11 cellular contexts compared by ENCODE assay signal in the genomic region with DNA sequence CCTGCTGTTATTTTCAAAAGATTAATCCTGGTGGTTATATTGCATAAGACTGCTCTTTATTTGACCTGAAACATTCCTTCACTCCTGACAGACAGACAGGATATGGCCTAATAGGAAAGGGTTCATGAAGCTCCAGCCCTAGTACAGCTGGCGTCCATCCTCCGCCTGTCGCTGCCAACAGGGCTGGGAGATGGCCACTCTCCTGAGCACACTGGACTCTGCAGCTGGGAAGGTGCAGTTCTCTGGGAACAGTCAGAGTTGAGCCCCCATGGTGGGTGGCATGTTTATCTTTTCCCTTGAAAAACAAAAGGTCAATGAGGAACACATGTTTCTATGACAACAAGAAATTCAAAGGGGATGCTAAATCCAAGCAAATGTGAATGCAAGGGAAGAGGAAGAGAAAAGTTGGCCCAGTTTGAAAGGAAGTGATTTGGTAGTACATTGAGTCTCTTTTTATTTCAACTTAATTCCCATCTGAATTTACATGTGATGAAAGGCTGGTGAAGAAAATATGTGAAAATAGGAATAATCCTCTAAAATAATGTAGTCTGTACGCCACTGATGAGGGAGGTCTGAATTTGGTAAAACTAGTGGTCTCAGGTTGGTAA.
DNase-seq lines count a peak whose midpoint lies in the region; ATAC-seq and TF ChIP-seq lines count a peak whose summit lies in the region.
"Had no signal": no experiment of that assay in that cellular context is flagged by ENCODE, and none has a peak within 500 bp of the region (broad histone marks: within the 10 kb centered on the region; RNA-seq: fewer than 3 reads in every experiment).

No MANE protein-coding gene starts in this region.

- H3K4me3 ChIP-seq in MG63 = no peak overlapping the region
- H3K4me3 ChIP-seq in esophagus muscularis mucosa = no peak overlapping the region
- H3K4me3 ChIP-seq in smooth muscle cell = no peak overlapping the region
- H3K4me3 ChIP-seq in WERI-Rb-1 (ENCODE audit: low read depth, low read length) = no peak overlapping the region
- H3K4me3 ChIP-seq: BLaER1 treated with 17β-estradiol and CSF1 and Interleukin-3, amounts not matched to agents 10 nM and 100 nM had no signal

- H3K9ac ChIP-seq in smooth muscle cell (ENCODE audit: low read depth) = no peak overlapping the region
- H3K9ac ChIP-seq: BLaER1 treated with 17β-estradiol and CSF1 and Interleukin-3, amounts not matched to agents 10 nM and 100 nM had no signal

- no peaks in the 10 kb centered on the region for H4K20me1 ChIP-seq in smooth muscle cell (ENCODE audit: low read depth)
- H4K20me1 ChIP-seq: BLaER1 treated with 17β-estradiol and CSF1 and Interleukin-3, amounts not matched to agents 10 nM and 100 nM had no signal

- 81% methylated on average over 4 of the region's 4 CpGs for WGBS in esophagus muscularis mucosa
- 97% methylated on average over 4 of the region's 4 CpGs for WGBS in smooth muscle cell (ENCODE audit: low lambda C conversion rate)

- H3K27me3 ChIP-seq in MG63 = no peaks in the 10 kb centered on the region
- H3K27me3 ChIP-seq in esophagus muscularis mucosa = no peaks in the 10 kb centered on the region
- no peaks in the 10 kb centered on the region for H3K27me3 ChIP-seq in smooth muscle cell (ENCODE audit: low read depth)
- H3K27me3 ChIP-seq in WERI-Rb-1 (ENCODE audit: insufficient read depth, low read depth, severe bottlenecking) = no peaks in the 10 kb centered on the region
- H3K27me3 ChIP-seq: BLaER1 treated with 17β-estradiol and CSF1 and Interleukin-3, amounts not matched to agents 10 nM and 100 nM had no signal

- H3K4me1 ChIP-seq in esophagus muscularis mucosa = peaks cover 0 to 66% (median 54%) of the 10 kb centered on the region in 4 donors
- peaks cover 32% of the 10 kb centered on the region for H3K4me1 ChIP-seq in smooth muscle cell (ENCODE audit: low read depth)
- H3K4me1 ChIP-seq: BLaER1 treated with 17β-estradiol and CSF1 and Interleukin-3, amounts not matched to agents 10 nM and 100 nM had no signal

- H3K79me2 ChIP-seq in smooth muscle cell (ENCODE audit: low read depth) = no peaks in the 10 kb centered on the region

- no peak for ATAC-seq in HG03139 (IDR thresholded peaks at IDR 0.05; ENCODE audit: unreplicated experiment)

- TF ChIP-seq CTCF in esophagus muscularis mucosa (IDR thresholded peaks at IDR 0.05) = no peak
- TF ChIP-seq CTCF in smooth muscle cell (IDR thresholded peaks at IDR 0.05; ENCODE audit: borderline replicate concordance, insufficient read depth, poor library complexity, severe bottlenecking) = no peak
- TF ChIP-seq CTCF in WERI-Rb-1 (IDR thresholded peaks at IDR 0.05; ENCODE audit: low read depth, low read length) = no peak

- peak overlapping the region; percentile 64 to 75 (median 68) for H3K27ac ChIP-seq in esophagus muscularis mucosa (replicated peaks in 1 of 4)
- peak overlapping the region; percentile 82 for H3K27ac ChIP-seq in smooth muscle cell (ENCODE audit: low read depth)
- no peak overlapping the region for H3K27ac ChIP-seq in WERI-Rb-1
- H3K27ac ChIP-seq: BLaER1 treated with 17β-estradiol and CSF1 and Interleukin-3, amounts not matched to agents 10 nM and 100 nM had no signal

- no peak for TF ChIP-seq POLR2A in esophagus muscularis mucosa (IDR thresholded peaks at IDR 0.05; ENCODE audit: low read depth)

- H3K9me3 ChIP-seq in MG63 (no peaks in the 10 kb centered on the region), esophagus muscularis mucosa (no peaks in the 10 kb centered on the region), smooth muscle cell (replicated peaks; ENCODE audit: low read depth) (no peaks in the 10 kb centered on the region), WERI-Rb-1 (ENCODE audit: severe bottlenecking) (no peaks in the 10 kb centered on the region)
- H3K9me3 ChIP-seq: BLaER1 treated with 17β-estradiol and CSF1 and Interleukin-3, amounts not matched to agents 10 nM and 100 nM had no signal

- H3F3A ChIP-seq in smooth muscle cell (ENCODE audit: low read depth) = peaks cover 21% of the 10 kb centered on the region

- intact Hi-C loops in esophagus muscularis mucosa (cut with DNase I) = no loop called here

- H3K4me2 ChIP-seq in smooth muscle cell = no peak overlapping the region
- H3K4me2 ChIP-seq: BLaER1 treated with 17β-estradiol and CSF1 and Interleukin-3, amounts not matched to agents 10 nM and 100 nM had no signal

- H3K36me3 ChIP-seq in MG63 (no peaks in the 10 kb centered on the region), esophagus muscularis mucosa (no peaks in the 10 kb centered on the region), smooth muscle cell (ENCODE audit: low read depth) (no peaks in the 10 kb centered on the region), WERI-Rb-1 (no peaks in the 10 kb centered on the region)
- H3K36me3 ChIP-seq: BLaER1 treated with 17β-estradiol and CSF1 and Interleukin-3, amounts not matched to agents 10 nM and 100 nM had no signal

- DNase-seq in MG63 = peak; percentile 4
- DNase-seq in esophagus muscularis mucosa (ENCODE audit: extremely low spot score) = peak; percentile 94
- DNase-seq in iris pigment epithelial cell (ENCODE audit: low read depth) = peak; percentile 62
- DNase-seq in smooth muscle cell (lab: John Stamatoyannopoulos, UW; ENCODE audit: unreplicated experiment) = no peak
- no peak for DNase-seq in NCI-H510A (lab: John Stamatoyannopoulos, UW)
- DNase-seq in activated CD8-positive, alpha-beta memory T cell treated with anti-CD3 and anti-CD28 coated beads, Interleukin-2, amount 50 U/mL, for 4 hours = no peak
- DNase-seq in WERI-Rb-1 = no peak
- DNase-seq: NCI-H524 treated with DMSO at 0.1 percent for 48 hours; stimulated activated naive CD4-positive, alpha-beta T cell treated with Interleukin-2 at 50 U/mL for 16 hours had no signal

- TF ChIP-seq EP300 in esophagus muscularis mucosa (IDR thresholded peaks at IDR 0.05) = no peak

- peak overlapping the region; percentile 29 for H2AFZ ChIP-seq in smooth muscle cell (ENCODE audit: low read depth)

Comparison
In these comparisons a context has a peak if more than half of its experiments do, and no peak if none do; other contexts are left out.
1. DNase-seq: peak in MG63 (single experiment), esophagus muscularis mucosa (single experiment) and iris pigment epithelial cell (single experiment); none in smooth muscle cell (single experiment), NCI-H510A (single experiment), activated CD8-positive, alpha-beta memory T cell treated with anti-CD3 and anti-CD28 coated beads, Interleukin-2, amount 50 U/mL, for 4 hours (single experiment) and WERI-Rb-1 (single experiment).